In genomic region chr10:52256832-52257691, GRCh38 we compare ENCODE assay signal across 10 cellular contexts. TPM values are rescaled to one million over a fixed set of nuclear protein-coding genes. Genes with fewer than 3 reads are reported as not detected.
DNase-seq lines count a peak whose midpoint lies in the region; ATAC-seq and TF ChIP-seq lines count a peak whose summit lies in the region.
"Had no signal": no experiment of that assay in that cellular context is flagged by ENCODE, and none has a peak within 500 bp of the region (broad histone marks: within the 10 kb centered on the region; RNA-seq: fewer than 3 reads in every experiment).

No MANE protein-coding gene starts in this region.

- no peak overlapping the region for H2AK5ac ChIP-seq in IMR-90 (ENCODE audit: low read depth, low read length)

- dilution Hi-C loops in IMR-90 (cut with HindIII; ENCODE audit: low sequenced_read_pairs, unreplicated experiment) = no loop called here

- no peak overlapping the region for H4K5ac ChIP-seq in IMR-90 (ENCODE audit: low read depth, low read length)

- no peak overlapping the region for H3K23ac ChIP-seq in IMR-90 (ENCODE audit: low read depth, low read length)

- no TSS peak for BruUV-seq in IMR-90 (replicated peaks; lab: Mats Ljungman, UMichigan)

- no peak overlapping the region for H2BK120ac ChIP-seq in IMR-90 (ENCODE audit: low read depth, low read length)

- H3K56ac ChIP-seq in IMR-90 (ENCODE audit: extremely low read depth, insufficient read depth, low read length) = no peak overlapping the region

- no peak overlapping the region for H2BK20ac ChIP-seq in IMR-90 (ENCODE audit: low read depth, low read length)

- no peaks in the 10 kb centered on the region for H4K20me1 ChIP-seq in IMR-90 (ENCODE audit: insufficient read depth, low read length)

- no peak overlapping the region for H3K4me3 Mint-ChIP-seq in T-helper 17 cell
- H3K4me3 Mint-ChIP-seq: activated CD4-positive, alpha-beta T cell treated with anti-CD3 and anti-CD28 coated beads, Interleukin-2, amount 10 ng/mL, durations not matched to agents 24 days and 14 days; nephron had no signal

- H3K4me1 ChIP-seq in IMR-90 (ENCODE audit: control insufficient read depth, insufficient read depth, low read length) (peaks cover 5% of the 10 kb centered on the region; the same call in 1 of the 2 replicates), lung (ENCODE audit: control insufficient read depth in 2 of 2, insufficient read depth in 2 of 2, low read length in 2 of 2) (peaks cover 0 to 9% of the 10 kb centered on the region in 2 donors), aorta (ENCODE audit: control insufficient read depth in 1 of 2, insufficient read depth in 2 of 2, low read length in 2 of 2) (peaks cover 0 to 2% of the 10 kb centered on the region in 2 donors)

- no peak overlapping the region for H3K4me2 ChIP-seq in IMR-90 (ENCODE audit: low read depth, low read length)

- H3K4me3 ChIP-seq in IMR-90 (ENCODE audit: insufficient read depth, low read depth, low read length) (no peak overlapping the region), lung (no peak overlapping the region), aorta (ENCODE audit: low read length in 2 of 2) (no peak overlapping the region)

- H3K18ac ChIP-seq in IMR-90 (ENCODE audit: low read depth, low read length) = no peak overlapping the region

- no peak overlapping the region for H4K91ac ChIP-seq in IMR-90 (ENCODE audit: insufficient read depth, low read depth, low read length)

- H3K4me1 Mint-ChIP-seq in T-helper 17 cell = no peaks in the 10 kb centered on the region
- H3K4me1 Mint-ChIP-seq: activated CD4-positive, alpha-beta T cell treated with anti-CD3 and anti-CD28 coated beads, Interleukin-2, amount 10 ng/mL, durations not matched to agents 24 days and 14 days had no signal

- CTCF ChIA-PET in IMR-90 (lab: Yijun Ruan, JAX) = no interaction called here

- no peaks in the 10 kb centered on the region for H3K79me1 ChIP-seq in IMR-90 (ENCODE audit: low read depth in 1 of 2, low read length in 2 of 2)

- H3K27ac Mint-ChIP-seq in T-helper 17 cell = no peak overlapping the region
- H3K27ac Mint-ChIP-seq: activated CD4-positive, alpha-beta T cell treated with anti-CD3 and anti-CD28 coated beads, Interleukin-2, amount 10 ng/mL, durations not matched to agents 24 days and 14 days; nephron had no signal

- in situ Hi-C loops in IMR-90 (cut with MboI; ENCODE audit: low sequenced_read_pairs) = no loop called here

- H3K27me3 Mint-ChIP-seq in T-helper 17 cell = no peaks in the 10 kb centered on the region
- H3K27me3 Mint-ChIP-seq: activated CD4-positive, alpha-beta T cell treated with anti-CD3 and anti-CD28 coated beads, Interleukin-2, amount 10 ng/mL, durations not matched to agents 24 days and 14 days had no signal

- no peak overlapping the region for H2AFZ ChIP-seq in IMR-90 (replicated peaks; ENCODE audit: low read length, poor library complexity)

- H3K4ac ChIP-seq in IMR-90 (ENCODE audit: low read depth, low read length) = no peak overlapping the region

- H3K9me3 ChIP-seq in IMR-90 (ENCODE audit: control insufficient read depth, insufficient read depth, low read length) = no peaks in the 10 kb centered on the region
- no peaks in the 10 kb centered on the region for H3K9me3 ChIP-seq in lung (ENCODE audit: control insufficient read depth in 2 of 2, insufficient read depth in 1 of 2, low read length in 1 of 2)
- H3K9me3 ChIP-seq in T-helper 17 cell (ENCODE audit: control insufficient read depth, low read length, poor library complexity, severe bottlenecking) = no peaks in the 10 kb centered on the region
- H3K9me3 ChIP-seq in aorta (ENCODE audit: control insufficient read depth, low read length) = no peaks in the 10 kb centered on the region

- no peaks in the 10 kb centered on the region for H3K36me3 Mint-ChIP-seq in T-helper 17 cell (ENCODE audit: low read depth)

- H2AK9ac ChIP-seq in IMR-90 (replicated peaks; ENCODE audit: low read depth, low read length, poor library complexity) = no peak overlapping the region

- H4K8ac ChIP-seq in IMR-90 (ENCODE audit: low read depth in 2 of 2, low read length in 2 of 2) = no peak overlapping the region

- no peak for TF ChIP-seq POLR2A in IMR-90 (IDR thresholded peaks at IDR 0.05; ENCODE audit: low read depth, low read length)

- ATAC-seq in GM18873 (IDR thresholded peaks at IDR 0.05; ENCODE audit: low FRiP score, unreplicated experiment) = peak; percentile 99
- peak; percentile 99 for ATAC-seq in HG02610 (IDR thresholded peaks at IDR 0.05; ENCODE audit: unreplicated experiment)
- ATAC-seq in IMR-90 (ENCODE audit: low read depth) = peak; percentile 24; the same call in 1 of the 2 replicates
- ATAC-seq in lung (ENCODE audit: insufficient read depth, low FRiP score) = peak; percentile 79
- no peak for ATAC-seq in T-helper 17 cell
- ATAC-seq in aorta (ENCODE audit: low FRiP score) = no peak

- intact Hi-C loops in IMR-90 (cut with micrococcal nuclease) = no loop called here
- intact Hi-C loops in aorta (cut with DNase I) = no loop called here

- H3K36me3 ChIP-seq in IMR-90 (ENCODE audit: control insufficient read depth, insufficient read depth, low read length) (no peaks in the 10 kb centered on the region), lung (ENCODE audit: control insufficient read depth in 2 of 2, insufficient read depth in 2 of 2, low read length in 2 of 2) (no peaks in the 10 kb centered on the region), aorta (ENCODE audit: control insufficient read depth in 1 of 2, insufficient read depth in 2 of 2, low read length in 1 of 2) (no peaks in the 10 kb centered on the region)

- no CpG with 5 or more reads among the region's 6 CpGs for WGBS in IMR-90 (ENCODE audit: extremely low coverage in 2 of 2, insufficient read length in 1 of 2), 2 experiments
- 71 to 83% methylated on average over 6 of the region's 6 CpGs for WGBS in lung, 2 donors
- WGBS in aorta, 2 donors = 95% methylated on average over 6 of the region's 6 CpGs

- H3K27ac ChIP-seq in IMR-90 (ENCODE audit: insufficient read depth, low read length) (no peak overlapping the region), lung (ENCODE audit: low read depth in 1 of 2, low read length in 1 of 2) (no peak overlapping the region), aorta (ENCODE audit: low read depth in 1 of 2, low read length in 2 of 2) (no peak overlapping the region)

- H3K9ac ChIP-seq in IMR-90 (ENCODE audit: low read depth, low read length) = no peak overlapping the region

- TF ChIP-seq CTCF in IMR-90 (conservative IDR thresholded peaks at IDR 0.05; ENCODE audit: low read depth, low read length) (no peak), lung (IDR thresholded peaks at IDR 0.05; ENCODE audit: control extremely low read depth, extremely low read depth) (no peak)

- DNase-seq in IMR-90 (peak; percentile 31), lung (ENCODE audit: low spot score) (peak; percentile 30), T-helper 17 cell (no peak), T-helper 1 cell (no peak), aorta (no peak), T-helper 2 cell (no peak)
- DNase-seq: activated CD4-positive, alpha-beta T cell treated with anti-CD3 and anti-CD28 coated beads, Interleukin-2, amount 10 ng/mL, durations not matched to agents 24 days and 14 days had no signal

- no peak overlapping the region for H2BK5ac ChIP-seq in IMR-90 (ENCODE audit: low read depth, low read length, poor library complexity, severe bottlenecking)

- POLR2A ChIA-PET in IMR-90 (lab: Charles Lee; ENCODE audit: unreplicated experiment) = no interaction called here

- no peaks in the 10 kb centered on the region for H3K9me1 ChIP-seq in IMR-90 (ENCODE audit: insufficient read depth, low read length)

- H3K14ac ChIP-seq in IMR-90 (replicated peaks; ENCODE audit: low read depth, low read length) = no peak overlapping the region

- H2BK15ac ChIP-seq in IMR-90 (ENCODE audit: low read depth, low read length) = no peak overlapping the region

- no peaks in the 10 kb centered on the region for H3K27me3 ChIP-seq in IMR-90 (ENCODE audit: control insufficient read depth, insufficient read depth, low read length)
- H3K27me3 ChIP-seq in lung (ENCODE audit: control insufficient read depth, insufficient read depth) = no peaks in the 10 kb centered on the region
- no peaks in the 10 kb centered on the region for H3K27me3 ChIP-seq in aorta (ENCODE audit: control insufficient read depth in 1 of 2, insufficient read depth in 2 of 2, low read length in 1 of 2)

- no peak for TF ChIP-seq RAD21 in IMR-90 (IDR thresholded peaks at IDR 0.05; ENCODE audit: low read length)

TF ChIP-seq in IMR-90, 13 proteins besides CTCF, POLR2A, EP300 and RAD21:
- TF ChIP-seq BHLHE40 (IDR thresholded peaks at IDR 0.05; ENCODE audit: low read depth, low read length) (no peak), MAFK (IDR thresholded peaks at IDR 0.05; ENCODE audit: low read depth, low read length) (no peak), RCOR1 (IDR thresholded peaks at IDR 0.05; ENCODE audit: insufficient replicate concordance, low read length) (no peak), MAZ (IDR thresholded peaks at IDR 0.05; ENCODE audit: borderline replicate concordance, low read depth, low read length) (no peak), USF2 (IDR thresholded peaks at IDR 0.05; ENCODE audit: low read depth, low read length) (no peak), MXI1 (IDR thresholded peaks at IDR 0.05; ENCODE audit: borderline replicate concordance, low read depth, low read length) (no peak), SMC3 (IDR thresholded peaks at IDR 0.05; ENCODE audit: low read depth, low read length) (no peak), NFE2L2 (IDR thresholded peaks at IDR 0.05; ENCODE audit: low read depth, low read length) (no peak), CEBPB (IDR thresholded peaks at IDR 0.05; ENCODE audit: low read depth, low read length) (peak; percentile 76)
TF ChIP-seq in IMR-90: peak in this region for 1.

RNA-seq across cellular contexts. Expression of gene DKK1, which starts 57.0 kb away (rescaled TPM):
- 74.7 and 116 TPM in 2 replicates for total RNA-seq in IMR-90 (2012; rRNA removed)
- polyA plus RNA-seq in IMR-90 (2012; rRNA removed) = 91.4 and 97.6 TPM in 2 replicates
- 27.7 and 37.6 TPM in 2 replicates for polyA plus RNA-seq in IMR-90 (2012; cell fraction: cytosol; rRNA removed)
- polyA plus RNA-seq in IMR-90 (2012; cell fraction: nucleus; rRNA removed; ENCODE audit: low replicate concordance) = 32.2 and 46.0 TPM in 2 replicates
- 1 to 10 TPM; 1.2 to 9.2 TPM for total RNA-seq in lung
- polyA plus RNA-seq in lung = 1 to 10 TPM; 1.8 to 7.0 TPM
- not detected for total RNA-seq in T-helper 17 cell
- total RNA-seq in aorta = 1 to 10 TPM in 1 of 2 donors, under 1 TPM in 1; 0.96 to 2.4 TPM
- polyA plus RNA-seq in aorta = under 1 TPM in 1 of 2 donors, not detected in 1; 0.84 TPM
- total RNA-seq: activated CD4-positive, alpha-beta T cell treated with anti-CD3 and anti-CD28 coated beads, Interleukin-2, amount 10 ng/mL, durations not matched to agents 24 days and 14 days had no signal

Comparison
In these comparisons a context has a peak if more than half of its experiments do, and no peak if none do; other contexts are left out.
1. ATAC-seq: peak in GM18873 (single experiment), HG02610 (single experiment), IMR-90 (single experiment) and lung (single experiment); none in T-helper 17 cell (single experiment) and aorta (single experiment).
2. DNase-seq: peak in IMR-90 (single experiment) and lung (single experiment); none in T-helper 17 cell (0 of 3), T-helper 1 cell (0 of 5), aorta (0 of 2) and T-helper 2 cell (0 of 5).